In genomic region chrX:46180258-46180687, GRCh38 we compare ENCODE assay signal across 7 cellular contexts.
DNase-seq lines count a peak whose midpoint lies in the region; ATAC-seq and TF ChIP-seq lines count a peak whose summit lies in the region.

No MANE protein-coding gene starts in this region.

- TF ChIP-seq POLR2A in NB4 (IDR thresholded peaks at IDR 0.05; ENCODE audit: extremely low read depth, insufficient read length), result no peak

- intact Hi-C loops in sciatic nerve (cut with DNase I), result no loop called here

- DNase-seq in NB4 (ENCODE audit: low read depth) (peak; percentile 93), dermis blood vessel endothelial cell (peak; percentile 43), NCI-H774 (lab: John Stamatoyannopoulos, UW) (no peak), sciatic nerve (ENCODE audit: low spot score) (no peak), OCI-M2 (lab: John Stamatoyannopoulos, UW; ENCODE audit: unreplicated experiment) (no peak)

- no peak for TF ChIP-seq CTCF in NB4 (IDR thresholded peaks at IDR 0.05; ENCODE audit: low read depth, low read length)

- ATAC-seq in GM18858 (IDR thresholded peaks at IDR 0.05; ENCODE audit: unreplicated experiment), result peak; percentile 85
- peak; percentile 86 for ATAC-seq in HG02571 (IDR thresholded peaks at IDR 0.05; ENCODE audit: unreplicated experiment)
- ATAC-seq in sciatic nerve, result no peak

- H3K4me3 ChIP-seq in NB4 (ENCODE audit: low read depth, low read length), result no peak overlapping the region

Comparison
In these comparisons a context has a peak if more than half of its experiments do, and no peak if none do; other contexts are left out.
1. DNase-seq: peak in NB4 (single experiment) and dermis blood vessel endothelial cell (single experiment); none in NCI-H774 (single experiment), sciatic nerve (single experiment) and OCI-M2 (single experiment).